1 cellular context compared by ENCODE assay signal in the genomic region with DNA sequence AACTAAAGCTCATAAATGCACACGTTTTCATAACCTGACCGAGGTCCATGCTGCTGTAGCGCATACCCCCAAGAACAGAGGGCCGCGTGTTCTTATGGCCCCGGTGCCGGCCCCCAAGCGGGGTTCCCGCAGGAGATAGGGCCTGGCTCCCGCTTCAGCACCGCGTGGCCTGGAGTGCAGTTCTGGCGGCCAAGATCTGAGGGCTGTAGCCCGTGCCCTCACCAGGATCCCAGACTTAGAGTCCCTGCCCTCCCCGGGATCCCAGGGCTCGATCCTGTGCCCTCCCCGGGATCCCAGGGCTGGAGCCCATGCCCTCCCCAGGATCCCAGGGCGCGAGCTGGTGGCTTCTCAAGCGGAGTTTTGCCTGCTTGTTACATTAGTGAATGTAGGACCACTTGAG.
TF ChIP-seq lines count a peak whose summit lies in the region.

No MANE protein-coding gene starts in this region.

TF ChIP-seq in H1, 55 proteins besides CTCF, POLR2A, EP300 and RAD21:
- TF ChIP-seq MAX (IDR thresholded peaks at IDR 0.05) (peak; percentile 67), BACH1 (IDR thresholded peaks at IDR 0.05; ENCODE audit: low read length) (no peak), CHD1 (IDR thresholded peaks at IDR 0.05; ENCODE audit: low read depth, low read length) (no peak), MAFK (IDR thresholded peaks at IDR 0.05; ENCODE audit: low read depth, low read length) (no peak), CBX8 (IDR thresholded peaks at IDR 0.05; ENCODE audit: borderline replicate concordance, low read depth, low read length) (no peak), NRF1 (IDR thresholded peaks at IDR 0.05; ENCODE audit: low read depth, low read length) (no peak), KDM4A (IDR thresholded peaks at IDR 0.05; ENCODE audit: low read depth, low read length, severe bottlenecking) (no peak), GABPA (IDR thresholded peaks at IDR 0.05; ENCODE audit: borderline replicate concordance, insufficient read depth, low read length) (no peak), CEBPB (IDR thresholded peaks at IDR 0.05; ENCODE audit: low read depth, low read length) (no peak), EZH2 (IDR thresholded peaks at IDR 0.05; ENCODE audit: low read depth, low read length, severe bottlenecking) (peak; percentile 3), TEAD4 (IDR thresholded peaks at IDR 0.05; ENCODE audit: low read depth, low read length) (no peak), EGR1 (IDR thresholded peaks at IDR 0.05; ENCODE audit: borderline replicate concordance, low read depth, low read length) (no peak)
- TF ChIP-seq, protein P1, sequence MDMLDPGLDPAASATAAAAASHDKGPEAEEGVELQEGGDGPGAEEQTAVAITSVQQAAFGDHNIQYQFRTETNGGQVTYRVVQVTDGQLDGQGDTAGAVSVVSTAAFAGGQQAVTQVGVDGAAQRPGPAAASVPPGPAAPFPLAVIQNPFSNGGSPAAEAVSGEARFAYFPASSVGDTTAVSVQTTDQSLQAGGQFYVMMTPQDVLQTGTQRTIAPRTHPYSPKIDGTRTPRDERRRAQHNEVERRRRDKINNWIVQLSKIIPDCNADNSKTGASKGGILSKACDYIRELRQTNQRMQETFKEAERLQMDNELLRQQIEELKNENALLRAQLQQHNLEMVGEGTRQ (IDR thresholded peaks at IDR 0.05; ENCODE audit: low read length), result no peak
- TF ChIP-seq, protein P2, sequence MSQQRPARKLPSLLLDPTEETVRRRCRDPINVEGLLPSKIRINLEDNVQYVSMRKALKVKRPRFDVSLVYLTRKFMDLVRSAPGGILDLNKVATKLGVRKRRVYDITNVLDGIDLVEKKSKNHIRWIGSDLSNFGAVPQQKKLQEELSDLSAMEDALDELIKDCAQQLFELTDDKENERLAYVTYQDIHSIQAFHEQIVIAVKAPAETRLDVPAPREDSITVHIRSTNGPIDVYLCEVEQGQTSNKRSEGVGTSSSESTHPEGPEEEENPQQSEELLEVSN (IDR thresholded peaks at IDR 0.05), result peak; percentile 78
